Comparison of ENCODE assay signal across 8 cellular contexts in genomic region chr18:77068321-77068841, GRCh38.
DNase-seq lines count a peak whose midpoint lies in the region; ATAC-seq and TF ChIP-seq lines count a peak whose summit lies in the region.

No MANE protein-coding gene starts in this region.

- intact Hi-C loops in left lung (cut with DNase I) = loop anchor here in 1 of 2 donors (10.0 kb wide), 1 partner anchor 46 kb away; no protein-coding TSS in a partner anchor

- no peaks in the 10 kb centered on the region for H3K27me3 ChIP-seq in left lung

- no peaks in the 10 kb centered on the region for H3K9me3 Mint-ChIP-seq in activated naive CD8-positive, alpha-beta T cell treated with anti-CD3 and anti-CD28 coated beads for 36 hours
- H3K9me3 Mint-ChIP-seq in type B pancreatic cell = no peaks in the 10 kb centered on the region

- H3K27me3 Mint-ChIP-seq in activated naive CD8-positive, alpha-beta T cell treated with anti-CD3 and anti-CD28 coated beads for 36 hours = no peaks in the 10 kb centered on the region
- no peaks in the 10 kb centered on the region for H3K27me3 Mint-ChIP-seq in type B pancreatic cell

- no peak overlapping the region for H3K4me3 ChIP-seq in left lung

- peaks cover 89% of the 10 kb centered on the region for H3K4me1 Mint-ChIP-seq in activated naive CD8-positive, alpha-beta T cell treated with anti-CD3 and anti-CD28 coated beads for 36 hours
- H3K4me1 Mint-ChIP-seq in type B pancreatic cell (ENCODE audit: unreplicated experiment) = peaks cover 39% of the 10 kb centered on the region

- peak; percentile 44 for DNase-seq in activated gamma-delta T cell treated with Interleukin-2 at 50 U/mL for 16 hours
- DNase-seq in activated gamma-delta T cell (lab: John Stamatoyannopoulos, UW) = no peak
- DNase-seq in LHCN-M2 (ENCODE audit: low read depth) = peak; percentile 49
- DNase-seq in activated naive CD8-positive, alpha-beta T cell treated with anti-CD3 and anti-CD28 coated beads for 36 hours = no peak
- no peak for DNase-seq in left lung
- no peak for DNase-seq in type B pancreatic cell (ENCODE audit: extremely low spot score, unreplicated experiment)
- DNase-seq in LoVo (ENCODE audit: low spot score) = no peak
- DNase-seq in T1000 (lab: John Stamatoyannopoulos, UW) = no peak

- H3K36me3 Mint-ChIP-seq in activated naive CD8-positive, alpha-beta T cell treated with anti-CD3 and anti-CD28 coated beads for 36 hours = peaks cover 60% of the 10 kb centered on the region
- peaks cover 9% of the 10 kb centered on the region for H3K36me3 Mint-ChIP-seq in type B pancreatic cell

- H3K27ac ChIP-seq in left lung = peak overlapping the region; percentile 68 to 97

- peak overlapping the region; percentile 91 for H3K27ac Mint-ChIP-seq in activated naive CD8-positive, alpha-beta T cell treated with anti-CD3 and anti-CD28 coated beads for 36 hours
- H3K27ac Mint-ChIP-seq in type B pancreatic cell = peak overlapping the region; percentile 29

- no peak for ATAC-seq in left lung

- H3K4me1 ChIP-seq in left lung = peaks cover 22 to 99% of the 10 kb centered on the region in 2 donors

- peak overlapping the region; percentile 47 for H3K4me3 Mint-ChIP-seq in activated naive CD8-positive, alpha-beta T cell treated with anti-CD3 and anti-CD28 coated beads for 36 hours
- H3K4me3 Mint-ChIP-seq in type B pancreatic cell = no peak overlapping the region

- peaks cover 0 to 7% of the 10 kb centered on the region in 2 donors for H3K36me3 ChIP-seq in left lung

- TF ChIP-seq CTCF in left lung (IDR thresholded peaks at IDR 0.05) = no peak
- TF ChIP-seq CTCF in type B pancreatic cell (conservative IDR thresholded peaks at IDR 0.05) = no peak

- no peaks in the 10 kb centered on the region for H3K9me3 ChIP-seq in left lung

Comparison
In these comparisons a context has a peak if more than half of its experiments do, and no peak if none do; other contexts are left out.
1. DNase-seq: peak in activated gamma-delta T cell treated with Interleukin-2 at 50 U/mL for 16 hours (single experiment) and LHCN-M2 (single experiment); none in activated gamma-delta T cell (single experiment), activated naive CD8-positive, alpha-beta T cell treated with anti-CD3 and anti-CD28 coated beads for 36 hours (single experiment), left lung (0 of 2), type B pancreatic cell (single experiment), LoVo (single experiment) and T1000 (single experiment).